Comparison of ENCODE assay signal across 24 cellular contexts in genomic region chr10:33368086-33368485, GRCh38.
"Had no signal": no experiment of that assay in that cellular context is flagged by ENCODE, and none has a peak within 500 bp of the region (broad histone marks: within the 10 kb centered on the region; RNA-seq: fewer than 3 reads in every experiment).

No MANE protein-coding gene starts in this region.

- DNase-seq: cortex of kidney; dorsolateral prefrontal cortex; effector CD4-positive, alpha-beta T cell; foreskin fibroblast; gastrocnemius medialis; head of caudate nucleus; left ventricle myocardium superior; natural killer cell; occipital lobe; ovary; posterior cingulate gyrus; psoas muscle; right cardiac atrium; sigmoid colon; stimulated activated CD4-positive, alpha-beta T cell treated with anti-CD3 and anti-CD28 coated beads, Interleukin-2, amount 100 ng/mL, for 24 hours; stimulated activated CD4-positive, alpha-beta T cell treated with anti-CD3 and anti-CD28 coated beads, Interleukin-4, amount 100 ng/mL, for 24 hours; stimulated activated naive CD4-positive, alpha-beta T cell treated with Interleukin-2 at 50 U/mL for 16 hours; stomach; thyroid gland; trophoblast cell had no signal

- H3K4me1 Mint-ChIP-seq: memory B cell, natural killer cell had no signal

- H3K4me3 Mint-ChIP-seq: memory B cell; natural killer cell; stimulated activated effector memory CD8-positive, alpha-beta T cell treated with anti-CD3 and anti-CD28 coated beads, Interleukin-12 subunit alpha, Interleukin-12 subunit beta, amount 100 ng/mL, for 72 hours had no signal

- H3K27ac ChIP-seq: gastrocnemius medialis, ovary, psoas muscle, sigmoid colon, stomach, thyroid gland had no signal

- H3K27me3 ChIP-seq: dorsolateral prefrontal cortex, gastrocnemius medialis, ovary, sigmoid colon, stomach, thyroid gland had no signal

- H3K4me3 ChIP-seq: dorsolateral prefrontal cortex, gastrocnemius medialis, lung, ovary, psoas muscle, sigmoid colon, stomach, thyroid gland had no signal

- H3K36me3 Mint-ChIP-seq: memory B cell; stimulated activated effector memory CD8-positive, alpha-beta T cell treated with anti-CD3 and anti-CD28 coated beads, Interleukin-12 subunit alpha, Interleukin-12 subunit beta, amount 100 ng/mL, for 72 hours had no signal

- H3K36me3 ChIP-seq: gastrocnemius medialis, ovary, sigmoid colon, stomach, thyroid gland had no signal

- H3K27ac Mint-ChIP-seq: memory B cell; natural killer cell; stimulated activated effector memory CD8-positive, alpha-beta T cell treated with anti-CD3 and anti-CD28 coated beads, Interleukin-12 subunit alpha, Interleukin-12 subunit beta, amount 100 ng/mL, for 72 hours had no signal

- H3K9me3 ChIP-seq: gastrocnemius medialis, ovary, psoas muscle, thyroid gland had no signal

- ATAC-seq: esophagus mucosa; gastrocnemius medialis; left ventricle myocardium superior; natural killer cell; psoas muscle; right cardiac atrium; stimulated activated effector memory CD8-positive, alpha-beta T cell treated with anti-CD3 and anti-CD28 coated beads, Interleukin-12 subunit alpha, Interleukin-12 subunit beta, amount 100 ng/mL, for 72 hours had no signal

- H3K4me1 ChIP-seq: gastrocnemius medialis, psoas muscle, sigmoid colon, stomach, thyroid gland had no signal
